In the genomic region with DNA sequence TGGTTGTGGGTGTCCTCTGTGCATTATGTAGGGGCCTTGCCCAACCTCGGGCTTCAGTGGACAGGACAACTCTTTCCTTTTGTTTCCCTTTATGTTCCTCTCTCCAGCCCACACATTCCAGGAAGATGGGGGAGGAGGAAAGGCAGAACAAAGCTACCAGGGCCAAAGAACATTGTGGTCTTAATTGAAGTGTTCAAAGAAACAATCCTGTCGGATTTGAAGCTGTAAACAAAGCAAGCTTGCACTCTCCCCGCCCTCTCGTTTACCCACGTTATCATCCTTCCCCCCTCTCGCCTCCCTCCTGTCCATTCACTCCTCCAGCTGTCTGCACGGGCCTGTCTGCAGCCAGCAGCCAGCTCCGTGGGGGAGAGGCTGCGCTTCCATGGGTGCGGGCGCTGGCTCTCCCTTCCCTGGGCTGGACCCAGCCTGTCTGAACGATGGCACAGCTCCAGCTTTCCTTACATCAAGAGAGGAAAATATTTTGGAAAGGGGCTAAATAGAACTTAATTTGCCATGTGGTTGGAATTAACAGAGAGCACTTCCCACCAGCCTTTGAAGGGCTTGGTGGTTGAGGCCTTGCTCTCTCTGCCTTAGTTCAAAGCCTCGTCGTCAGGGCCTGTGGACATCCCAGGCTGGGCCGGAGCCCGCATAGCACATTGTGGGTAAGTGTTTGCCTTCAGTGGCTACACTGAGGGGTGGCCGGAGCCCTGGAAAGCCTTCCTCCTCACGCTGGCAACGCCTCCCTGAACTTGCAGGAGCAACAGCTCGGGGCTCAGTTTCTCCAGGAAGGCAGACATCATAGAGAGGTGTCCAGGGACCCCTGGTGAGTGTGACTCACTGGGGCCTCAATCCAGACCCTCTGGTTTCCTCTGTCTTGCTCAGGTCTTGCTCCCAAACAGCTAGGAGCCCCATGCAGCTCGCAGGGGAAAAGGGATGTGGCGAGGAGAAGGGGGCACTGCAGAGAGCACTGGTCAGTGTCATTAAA, we compare ENCODE assay signal across 12 cellular contexts.
DNase-seq lines count a peak whose midpoint lies in the region; ATAC-seq and TF ChIP-seq lines count a peak whose summit lies in the region.
"Had no signal": no experiment of that assay in that cellular context is flagged by ENCODE, and none has a peak within 500 bp of the region (broad histone marks: within the 10 kb centered on the region; RNA-seq: fewer than 3 reads in every experiment).

No MANE protein-coding gene starts in this region.

- no peaks in the 10 kb centered on the region for H3K27me3 Mint-ChIP-seq in osteocyte (ENCODE audit: unreplicated experiment)
- H3K27me3 Mint-ChIP-seq: stimulated activated memory B cell treated with anti-CD40 and anti-IgM and Interleukin-4, amounts not matched to agents 10 μg/mL and 1 μg/mL and 100 μg/mL, for 72 hours had no signal

- no peak for ATAC-seq in HG02678 (IDR thresholded peaks at IDR 0.05; ENCODE audit: unreplicated experiment)
- ATAC-seq: HCT116; left lobe of liver; stimulated activated memory B cell treated with anti-CD40 and anti-IgM and Interleukin-4, amounts not matched to agents 10 μg/mL and 1 μg/mL and 100 μg/mL, for 72 hours had no signal

- TF ChIP-seq CTCF in fibroblast of villous mesenchyme (IDR thresholded peaks at IDR 0.05; ENCODE audit: insufficient read depth, low read depth, low read length) = no peak
- TF ChIP-seq CTCF in osteocyte (IDR thresholded peaks at IDR 0.05) = no peak

- peaks cover 69% of the 10 kb centered on the region for H3K4me1 ChIP-seq in SJSA1 (replicated peaks)
- no peaks in the 10 kb centered on the region for H3K4me1 ChIP-seq in effector memory CD4-positive, alpha-beta T cell (ENCODE audit: control insufficient read depth, insufficient read depth, low read length, poor library complexity, severe bottlenecking)

- H3K36me3 ChIP-seq in SJSA1 = 0 out of 2 replicates have a peak, but pooled peaks cover 3% of the 10 kb centered on the region
- H3K36me3 ChIP-seq in effector memory CD4-positive, alpha-beta T cell (ENCODE audit: control insufficient read depth, insufficient read depth, low read length) = no peaks in the 10 kb centered on the region

- H3K9me3 Mint-ChIP-seq in osteocyte (ENCODE audit: unreplicated experiment) = no peaks in the 10 kb centered on the region
- H3K9me3 Mint-ChIP-seq: stimulated activated memory B cell treated with anti-CD40 and anti-IgM and Interleukin-4, amounts not matched to agents 10 μg/mL and 1 μg/mL and 100 μg/mL, for 72 hours had no signal

- H3K27me3 ChIP-seq in SJSA1 (replicated peaks) = no peaks in the 10 kb centered on the region
- H3K27me3 ChIP-seq in effector memory CD4-positive, alpha-beta T cell (replicated peaks; ENCODE audit: control insufficient read depth, insufficient read depth, low read length, poor library complexity, severe bottlenecking) = no peaks in the 10 kb centered on the region

- H3K4me1 Mint-ChIP-seq in osteocyte (ENCODE audit: unreplicated experiment) = peaks cover 36% of the 10 kb centered on the region
- H3K4me1 Mint-ChIP-seq: stimulated activated memory B cell treated with anti-CD40 and anti-IgM and Interleukin-4, amounts not matched to agents 10 μg/mL and 1 μg/mL and 100 μg/mL, for 72 hours had no signal

- H3K27ac ChIP-seq in SJSA1 = peak overlapping the region; percentile 57
- H3K27ac ChIP-seq in effector memory CD4-positive, alpha-beta T cell (ENCODE audit: insufficient read depth, low read length, poor library complexity, severe bottlenecking) = no peak overlapping the region

- peak overlapping the region; percentile 47 for H3K27ac Mint-ChIP-seq in osteocyte (ENCODE audit: unreplicated experiment)
- H3K27ac Mint-ChIP-seq: stimulated activated memory B cell treated with anti-CD40 and anti-IgM and Interleukin-4, amounts not matched to agents 10 μg/mL and 1 μg/mL and 100 μg/mL, for 72 hours had no signal

- H3K4me3 ChIP-seq in SJSA1 (no peak overlapping the region), fibroblast of villous mesenchyme (ENCODE audit: low read depth, low read length) (no peak overlapping the region)
- H3K4me3 ChIP-seq in effector memory CD4-positive, alpha-beta T cell (ENCODE audit: insufficient read depth, low read depth, low read length, poor library complexity, severe bottlenecking) = no peak overlapping the region

- no peaks in the 10 kb centered on the region for H3K9me3 ChIP-seq in SJSA1 (replicated peaks)
- no peaks in the 10 kb centered on the region for H3K9me3 ChIP-seq in effector memory CD4-positive, alpha-beta T cell (ENCODE audit: control insufficient read depth, low read length)

- H3K4me3 Mint-ChIP-seq in osteocyte (ENCODE audit: unreplicated experiment) = no peak overlapping the region
- H3K4me3 Mint-ChIP-seq: stimulated activated memory B cell treated with anti-CD40 and anti-IgM and Interleukin-4, amounts not matched to agents 10 μg/mL and 1 μg/mL and 100 μg/mL, for 72 hours had no signal

- H3K36me3 Mint-ChIP-seq in osteocyte (ENCODE audit: unreplicated experiment) = no peaks in the 10 kb centered on the region
- H3K36me3 Mint-ChIP-seq: stimulated activated memory B cell treated with anti-CD40 and anti-IgM and Interleukin-4, amounts not matched to agents 10 μg/mL and 1 μg/mL and 100 μg/mL, for 72 hours had no signal

- peak; percentile 45 for DNase-seq in COLO668 (lab: John Stamatoyannopoulos, UW; ENCODE audit: unreplicated experiment)
- DNase-seq in SJSA1 (ENCODE audit: low read depth in 1 of 2, low spot score in 2 of 2) = peak; percentile 96
- DNase-seq in fibroblast of villous mesenchyme (ENCODE audit: low read depth) = peak; percentile 91
- DNase-seq in osteocyte (ENCODE audit: extremely low spot score, unreplicated experiment) = no peak
- no peak for DNase-seq in effector memory CD4-positive, alpha-beta T cell
- no peak for DNase-seq in NCI-H1930 (lab: John Stamatoyannopoulos, UW)
- DNase-seq in activated CD8-positive, alpha-beta memory T cell treated with anti-CD3 and anti-CD28 coated beads for 24 hours = no peak
- DNase-seq: activated T-cell treated with anti-CD3 and anti-CD28 coated beads, Interleukin-2, amount 50 U/mL, for 48 hours had no signal

Comparison
In these comparisons a context has a peak if more than half of its experiments do, and no peak if none do; other contexts are left out.
1. DNase-seq: peak in COLO668 (single experiment), SJSA1 (2 of 2) and fibroblast of villous mesenchyme (single experiment); none in osteocyte (single experiment), effector memory CD4-positive, alpha-beta T cell (0 of 3), NCI-H1930 (0 of 2) and activated CD8-positive, alpha-beta memory T cell treated with anti-CD3 and anti-CD28 coated beads for 24 hours (single experiment).